In genomic region chr9:124939944-124940343, GRCh38 we compare ENCODE assay signal across 8 cellular contexts. TPM values are rescaled to one million over a fixed set of nuclear protein-coding genes. Genes with fewer than 3 reads are reported as not detected.
DNase-seq lines count a peak whose midpoint lies in the region; TF ChIP-seq lines count a peak whose summit lies in the region.

No MANE protein-coding gene starts in this region.

- H3K27ac Mint-ChIP-seq in CD8-positive, alpha-beta memory T cell: peak overlapping the region; percentile 85 to 98 (median 96)
- H3K27ac Mint-ChIP-seq in osteocyte (ENCODE audit: unreplicated experiment): peak overlapping the region; percentile 98

- peak overlapping the region; percentile 97 for H2AFZ ChIP-seq in PC-9

- H3K27me3 Mint-ChIP-seq in CD8-positive, alpha-beta memory T cell: peaks cover 0 to 4% of the 10 kb centered on the region in 2 donors
- H3K27me3 Mint-ChIP-seq in osteocyte (ENCODE audit: unreplicated experiment): no peaks in the 10 kb centered on the region

- CTCF ChIA-PET in CD8-positive, alpha-beta memory T cell (lab: Charles Lee): no interaction called here
- CTCF ChIA-PET in PC-9 (lab: Charles Lee): interaction anchor here (0.6 kb wide), 1 partner anchor 12 kb away, joined by 9 read pairs; no protein-coding TSS in a partner anchor

- H3K9me3 ChIP-seq in CD8-positive, alpha-beta memory T cell (ENCODE audit: low read length): no peaks in the 10 kb centered on the region
- H3K9me3 ChIP-seq in PC-9 (ENCODE audit: insufficient read depth, low read depth): no peaks in the 10 kb centered on the region

- POLR2A ChIA-PET in CD8-positive, alpha-beta memory T cell (lab: Charles Lee): interaction anchor here (0.6 to 2.8 kb wide), 3 partner anchors 13 to 301 kb away, joined by 3 to 9 read pairs (median 3); partner anchors contain the start of gene HSPA5
- POLR2A ChIA-PET in PC-9 (lab: Charles Lee; ENCODE audit: unreplicated experiment): interaction anchor here (0.6 kb wide), 1 partner anchor 208 kb away, joined by 13 read pairs; no protein-coding TSS in a partner anchor

- no TSS peak for BruUV-seq in PC-9 (replicated peaks; lab: Mats Ljungman, UMichigan)

- no peaks in the 10 kb centered on the region for H3K9me2 ChIP-seq in PC-9 (ENCODE audit: insufficient read depth)

- intact Hi-C loops in PC-9 (cut with micrococcal nuclease; ENCODE audit: unreplicated experiment) (loop anchor here (2.0 kb wide), 1 partner anchor 171 kb away; no protein-coding TSS in a partner anchor), posterior vena cava (cut with DNase I) (loop anchor here in 1 of 2 donors (10.0 kb wide), 1 partner anchor 205 kb away; the partner anchor contains the start of gene SCAI)

- H3K4me3 Mint-ChIP-seq in CD8-positive, alpha-beta memory T cell: peak overlapping the region; percentile 82 to 99 (median 90)
- peak overlapping the region; percentile 94 for H3K4me3 Mint-ChIP-seq in osteocyte (ENCODE audit: unreplicated experiment)

- H3F3A ChIP-seq in PC-9 (ENCODE audit: insufficient read depth, low read depth): peaks cover 27% of the 10 kb centered on the region; the same call in 1 of the 2 replicates

- TF ChIP-seq CTCF in PC-9 (conservative IDR thresholded peaks at IDR 0.05) (no peak), osteocyte (IDR thresholded peaks at IDR 0.05) (no peak)

- H3K79me2 ChIP-seq in PC-9 (ENCODE audit: low read depth): peaks cover 9% of the 10 kb centered on the region

- no peaks in the 10 kb centered on the region for H3K36me3 ChIP-seq in CD8-positive, alpha-beta memory T cell (ENCODE audit: insufficient read depth, low read length)
- no peaks in the 10 kb centered on the region for H3K36me3 ChIP-seq in PC-9 (ENCODE audit: low read depth)

- no peaks in the 10 kb centered on the region for H3K9me3 Mint-ChIP-seq in CD8-positive, alpha-beta memory T cell
- no peaks in the 10 kb centered on the region for H3K9me3 Mint-ChIP-seq in osteocyte (ENCODE audit: unreplicated experiment)

- no peak for DNase-seq in CD8-positive, alpha-beta memory T cell
- DNase-seq in PC-9 (no peak), epithelial cell of prostate (ENCODE audit: low read depth, low spot score) (no peak), osteocyte (ENCODE audit: extremely low spot score, unreplicated experiment) (no peak), posterior vena cava (ENCODE audit: low spot score) (no peak), HK-2 (ENCODE audit: unreplicated experiment) (no peak), cerebellar nuclear complex (lab: John Stamatoyannopoulos, UW) (no peak), NCI-H187 treated with DMSO at 0.1 percent for 48 hours (lab: John Stamatoyannopoulos, UW) (no peak)

- peak overlapping the region; percentile 90 for H3K4me2 ChIP-seq in PC-9

- no peaks in the 10 kb centered on the region for H4K20me1 ChIP-seq in PC-9 (ENCODE audit: insufficient read depth)

- peak overlapping the region; percentile 91 for H3K4me3 ChIP-seq in CD8-positive, alpha-beta memory T cell (ENCODE audit: low read length)
- peak overlapping the region; percentile 71 for H3K4me3 ChIP-seq in PC-9

- no peaks in the 10 kb centered on the region for H3K27me3 ChIP-seq in CD8-positive, alpha-beta memory T cell (ENCODE audit: insufficient read depth, low read length, poor library complexity, severe bottlenecking)
- no peaks in the 10 kb centered on the region for H3K27me3 ChIP-seq in PC-9 (ENCODE audit: insufficient read depth, low read depth)

- peak overlapping the region; percentile 93 for H3K27ac ChIP-seq in CD8-positive, alpha-beta memory T cell (ENCODE audit: low read depth, low read length)
- H3K27ac ChIP-seq in PC-9 (peak overlapping the region; percentile 83; the same call in 1 of the 2 replicates), epithelial cell of prostate (peak overlapping the region; percentile 94)

- peaks cover 27 to 32% (median 31%) of the 10 kb centered on the region in 3 donors for H3K4me1 Mint-ChIP-seq in CD8-positive, alpha-beta memory T cell
- peaks cover 17% of the 10 kb centered on the region for H3K4me1 Mint-ChIP-seq in osteocyte (ENCODE audit: unreplicated experiment)

- H3K4me1 ChIP-seq in CD8-positive, alpha-beta memory T cell (ENCODE audit: insufficient read depth, low read length): peaks cover 16% of the 10 kb centered on the region
- peaks cover 19% of the 10 kb centered on the region for H3K4me1 ChIP-seq in PC-9 (replicated peaks; ENCODE audit: insufficient read depth)

- peaks cover 3 to 38% (median 5%) of the 10 kb centered on the region in 3 donors for H3K36me3 Mint-ChIP-seq in CD8-positive, alpha-beta memory T cell
- H3K36me3 Mint-ChIP-seq in osteocyte (ENCODE audit: unreplicated experiment): peaks cover 9% of the 10 kb centered on the region

RNA-seq across cellular contexts. Expression of gene GOLGA1, which starts 0.9 kb away (rescaled TPM):
- total RNA-seq in CD8-positive, alpha-beta memory T cell: 10 to 100 TPM; 17.1 to 21.1 TPM
- polyA plus RNA-seq in CD8-positive, alpha-beta memory T cell: 8.5 TPM
- total RNA-seq in PC-9 (2021) (23.0 and 26.2 TPM in 2 replicates), osteocyte (22.0 and 22.4 TPM in 2 replicates), posterior vena cava (10 to 100 TPM; 21.0 to 21.5 TPM)
